Comparison of ENCODE assay signal across 8 cellular contexts in the genomic region with DNA sequence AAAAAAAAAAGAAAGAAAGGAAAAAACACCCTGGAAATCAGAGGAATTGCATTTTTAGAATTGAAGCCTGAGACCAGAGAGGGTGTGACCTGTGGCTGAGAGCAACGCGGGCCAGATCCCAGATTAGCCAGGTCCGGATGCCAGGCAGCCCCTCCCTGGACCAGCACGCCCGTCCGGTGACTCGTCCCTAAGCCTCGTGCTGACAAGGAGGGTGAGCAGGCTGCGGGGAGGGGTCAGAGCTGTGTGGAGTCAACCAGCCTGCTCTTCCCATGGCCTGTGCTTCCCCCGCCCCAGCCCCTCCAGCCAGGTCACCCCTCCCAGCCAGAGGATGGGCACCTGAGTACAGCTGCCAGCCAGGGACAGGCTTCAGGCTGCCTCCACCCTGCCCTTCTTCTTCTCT. TPM values are rescaled to one million over a fixed set of nuclear protein-coding genes. Genes with fewer than 3 reads are reported as not detected.
A peak's percentile ranks its signal among the peaks of the same experiment; 100 is the strongest.
DNase-seq lines count a peak whose midpoint lies in the region; ATAC-seq and TF ChIP-seq lines count a peak whose summit lies in the region.

No MANE protein-coding gene starts in this region.

- H3K4me3 Mint-ChIP-seq in memory B cell: peak overlapping the region; percentile 75

- intact Hi-C loops in PC-9 (cut with micrococcal nuclease; ENCODE audit: unreplicated experiment): loop anchor here (1.0 to 2.0 kb wide), 3 partner anchors 31 to 418 kb away; no protein-coding TSS in a partner anchor
- intact Hi-C loops in breast epithelium (cut with DNase I; ENCODE audit: low total_unique reads): no loop called here
- intact Hi-C loops in vagina (cut with DNase I): loop anchor here (10.0 kb wide), 1 partner anchor 50 kb away; no protein-coding TSS in a partner anchor

- peak overlapping the region; percentile 56 for H3K27ac ChIP-seq in PC-9
- H3K27ac ChIP-seq in breast epithelium: peak overlapping the region; percentile 62 to 77
- H3K27ac ChIP-seq in vagina: peak overlapping the region; percentile 61

- H3K27me3 ChIP-seq in PC-9 (ENCODE audit: insufficient read depth, low read depth) (no peaks in the 10 kb centered on the region), breast epithelium (no peaks in the 10 kb centered on the region), vagina (no peaks in the 10 kb centered on the region)

- H3K4me1 ChIP-seq in PC-9 (replicated peaks; ENCODE audit: insufficient read depth) (peaks cover 46% of the 10 kb centered on the region), breast epithelium (peaks cover 5% of the 10 kb centered on the region in 2 donors), vagina (peaks cover 35% of the 10 kb centered on the region)

- peak overlapping the region; percentile 96 for H3K4me2 ChIP-seq in PC-9

- H3K4me1 Mint-ChIP-seq in memory B cell: peaks cover 25% of the 10 kb centered on the region

- peaks cover 12% of the 10 kb centered on the region for H3K79me2 ChIP-seq in PC-9 (ENCODE audit: low read depth)

- H3K36me3 ChIP-seq in PC-9 (ENCODE audit: low read depth): no peaks in the 10 kb centered on the region
- no peaks in the 10 kb centered on the region for H3K36me3 ChIP-seq in breast epithelium
- H3K36me3 ChIP-seq in vagina: no peaks in the 10 kb centered on the region

- H4K20me1 ChIP-seq in PC-9 (ENCODE audit: insufficient read depth): peaks cover under 1% of the 10 kb centered on the region

- no peaks in the 10 kb centered on the region for H3K9me3 Mint-ChIP-seq in memory B cell

- H3K9me3 ChIP-seq in PC-9 (ENCODE audit: insufficient read depth, low read depth): no peaks in the 10 kb centered on the region
- H3K9me3 ChIP-seq in breast epithelium: no peaks in the 10 kb centered on the region
- H3K9me3 ChIP-seq in vagina: no peaks in the 10 kb centered on the region

- ATAC-seq in memory B cell (ENCODE audit: low read depth) (no peak), HG03342 (IDR thresholded peaks at IDR 0.05; ENCODE audit: unreplicated experiment) (no peak)

- TF ChIP-seq POLR2A in breast epithelium (IDR thresholded peaks at IDR 0.05) (no peak), vagina (IDR thresholded peaks at IDR 0.05) (no peak)

- H3K4me3 ChIP-seq in PC-9 (no peak overlapping the region), breast epithelium (peak overlapping the region in 1 of 3 donors; percentile 13), vagina (no peak overlapping the region)

- no peaks in the 10 kb centered on the region for H3K36me3 Mint-ChIP-seq in memory B cell

- H2AFZ ChIP-seq in PC-9: no peak overlapping the region

- H3K27ac Mint-ChIP-seq in memory B cell: no peak overlapping the region

- TF ChIP-seq CTCF in PC-9 (conservative IDR thresholded peaks at IDR 0.05): no peak
- TF ChIP-seq CTCF in breast epithelium (IDR thresholded peaks at IDR 0.05): no peak
- TF ChIP-seq CTCF in vagina (IDR thresholded peaks at IDR 0.05): no peak

- peaks cover 53% of the 10 kb centered on the region for H3F3A ChIP-seq in PC-9 (ENCODE audit: insufficient read depth, low read depth)

- H3K9me2 ChIP-seq in PC-9 (ENCODE audit: insufficient read depth): no peaks in the 10 kb centered on the region

- POLR2A ChIA-PET in PC-9 (lab: Charles Lee; ENCODE audit: unreplicated experiment): no interaction called here

- H3K27me3 Mint-ChIP-seq in memory B cell: no peaks in the 10 kb centered on the region

- BruUV-seq in PC-9 (replicated peaks; lab: Mats Ljungman, UMichigan): no TSS peak

- DNase-seq in Daoy (ENCODE audit: low read depth): peak; percentile 93
- DNase-seq in PC-9: peak; percentile 96 to 99
- peak; percentile 49 to 67 for DNase-seq in breast epithelium (ENCODE audit: low spot score in 2 of 2)
- no peak for DNase-seq in memory B cell (ENCODE audit: low spot score in 2 of 2)
- DNase-seq in vagina (ENCODE audit: extremely low spot score in 2 of 2): no peak
- no peak for DNase-seq in Ammon's horn (ENCODE audit: low spot score)
- DNase-seq in germinal center (ENCODE audit: low spot score): no peak

- CTCF ChIA-PET in PC-9 (lab: Charles Lee): no interaction called here

RNA-seq across cellular contexts. Expression of a gene that starts 4.2 kb away (rescaled TPM):
- 178 and 244 TPM in 2 replicates for total RNA-seq in Daoy (2014; rRNA removed; shearing (Covaris generic))
- total RNA-seq in PC-9 (2021) (254 and 331 TPM in 2 replicates), breast epithelium (100 to 1,000 TPM; 222 to 275 (median 253) TPM), vagina (322 TPM)

Comparison
In these comparisons a context has a peak if more than half of its experiments do, and no peak if none do; other contexts are left out.
1. DNase-seq: peak in Daoy (single experiment), PC-9 (2 of 2) and breast epithelium (2 of 2); none in memory B cell (0 of 2), vagina (0 of 2), Ammon's horn (single experiment) and germinal center (single experiment).
2. Peak in every context shown above with its lines, with median percentiles within 50 percentile points of each other: H3K27ac ChIP-seq.